In genomic region chr12:12918781-12919180, GRCh38 we compare ENCODE assay signal across 25 cellular contexts. TPM values are rescaled to one million over a fixed set of nuclear protein-coding genes. Genes with fewer than 3 reads are reported as not detected.
DNase-seq lines count a peak whose midpoint lies in the region; FAIRE-seq and TF ChIP-seq lines count a peak whose summit lies in the region.
"Had no signal": no experiment of that assay in that cellular context is flagged by ENCODE, and none has a peak within 500 bp of the region (broad histone marks: within the 10 kb centered on the region; RNA-seq: fewer than 3 reads in every experiment).

No MANE protein-coding gene starts in this region.

- WGBS in small intestine, 3 donors: 21 to 57% (median 45%) methylated on average over 5 of the region's 5 CpGs

- DNase-seq in NCI-H1417 (lab: John Stamatoyannopoulos, UW): peak in 2 of 3 experiments; percentile 7 to 13
- DNase-seq in NCI-H1417 treated with DMSO at 0.1 percent for 48 hours (lab: John Stamatoyannopoulos, UW): no peak
- DNase-seq in LHCN-M2 (ENCODE audit: low read depth): peak; percentile 22
- DNase-seq in coronary artery (ENCODE audit: low spot score): peak; percentile 63
- DNase-seq in small intestine: peak; percentile 33
- no peak for DNase-seq in epidermal melanocyte (ENCODE audit: insufficient read length, low spot score)
- no peak for DNase-seq in T-helper 2 cell
- DNase-seq in HK-2 (ENCODE audit: unreplicated experiment): no peak
- DNase-seq: ACHN, BE2C, DMS153, H9, Karpas-422, NCI-H1105, NCI-H2029, NCI-H2227 treated with DMSO at 0.1 percent for 48 hours, NCI-H510A, NCI-H69, SIG-M5 had no signal

- H3K4me3 ChIP-seq in coronary artery: no peak overlapping the region
- H3K4me3 ChIP-seq in small intestine (ENCODE audit: low read depth in 1 of 2, low read length in 2 of 2): no peak overlapping the region
- H3K4me3 ChIP-seq: SK-N-MC had no signal

- no peaks in the 10 kb centered on the region for H3K36me3 ChIP-seq in small intestine (ENCODE audit: control insufficient read depth in 2 of 2, insufficient read depth in 2 of 2, low read length in 2 of 2)
- H3K36me3 ChIP-seq: BE2C had no signal

- no peak for FAIRE-seq in small intestine (lab: Jason Lieb, UNC)
- FAIRE-seq: RCC 7860 had no signal

- TF ChIP-seq CTCF in coronary artery (IDR thresholded peaks at IDR 0.05): no peak

- H3K27ac ChIP-seq in coronary artery: no peak overlapping the region
- no peak overlapping the region for H3K27ac ChIP-seq in small intestine (ENCODE audit: low read depth in 1 of 2, low read length in 1 of 2)
- H3K27ac ChIP-seq: 22Rv1, HL-60, SK-N-MC had no signal

- no peaks in the 10 kb centered on the region for H3K4me1 ChIP-seq in small intestine (ENCODE audit: control insufficient read depth in 2 of 2, insufficient read depth in 1 of 2, low read depth in 1 of 2, low read length in 1 of 2)
- H3K4me1 ChIP-seq: BE2C had no signal

- H3K27me3 ChIP-seq in small intestine (ENCODE audit: control insufficient read depth in 2 of 2, insufficient read depth in 2 of 2, low read length in 2 of 2): no peaks in the 10 kb centered on the region

- no peaks in the 10 kb centered on the region for H3K9me3 ChIP-seq in small intestine (ENCODE audit: control insufficient read depth, low read depth)
- H3K9me3 ChIP-seq: BE2C had no signal

RNA-seq across cellular contexts. Expression of gene GPRC5A, which starts 27.4 kb away (rescaled TPM):
- 1.7 and 2.6 TPM in 2 replicates for total RNA-seq in LHCN-M2 (2014; rRNA removed)
- 2.1 TPM for polyA plus RNA-seq in LHCN-M2 (2012)
- polyA plus RNA-seq in small intestine: 10 to 100 TPM; 13.2 to 28.6 (median 15.8) TPM
- polyA plus RNA-seq: CD14-positive monocyte had no signal

RNA-seq across cellular contexts. Expression of gene GPRC5D, which starts 33.2 kb away (rescaled TPM):
- not detected in 2 replicates for total RNA-seq in LHCN-M2 (2014; rRNA removed)
- polyA plus RNA-seq in LHCN-M2 (2012): not detected
- under 1 TPM in 1 of 3 donors, not detected in 2; 0.22 TPM for polyA plus RNA-seq in small intestine
- total RNA-seq: H9, M059J had no signal
- polyA plus RNA-seq: CD14-positive monocyte had no signal

Comparison
In these comparisons a context has a peak if more than half of its experiments do, and no peak if none do; other contexts are left out.
1. DNase-seq: peak in NCI-H1417 (2 of 3), LHCN-M2 (single experiment), coronary artery (single experiment) and small intestine (single experiment); none in NCI-H1417 treated with DMSO at 0.1 percent for 48 hours (single experiment), epidermal melanocyte (single experiment), T-helper 2 cell (0 of 5) and HK-2 (single experiment).